Comparison of ENCODE assay signal across 17 cellular contexts in the genomic region with DNA sequence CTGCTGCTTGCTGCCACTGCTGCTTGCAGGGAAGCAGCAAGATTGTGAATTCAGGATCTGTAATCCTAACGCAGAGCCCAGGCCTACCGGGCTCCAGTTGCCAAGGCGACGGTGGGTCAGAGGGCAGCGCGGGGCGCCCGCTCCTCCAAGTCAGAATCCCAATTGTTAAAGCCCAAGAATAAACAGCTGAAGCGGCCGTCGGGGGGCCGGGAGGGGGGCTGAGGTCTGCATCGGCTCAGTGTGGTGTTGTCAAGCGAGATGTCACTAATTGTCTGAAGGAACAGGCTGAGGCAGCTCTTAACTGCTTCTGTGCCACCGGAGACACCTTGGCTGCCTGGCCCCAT. TPM values are rescaled to one million over a fixed set of nuclear protein-coding genes. Genes with fewer than 3 reads are reported as not detected.
DNase-seq lines count a peak whose midpoint lies in the region; TF ChIP-seq lines count a peak whose summit lies in the region.
"Had no signal": no experiment of that assay in that cellular context is flagged by ENCODE, and none has a peak within 500 bp of the region (broad histone marks: within the 10 kb centered on the region; RNA-seq: fewer than 3 reads in every experiment).

No MANE protein-coding gene starts in this region.

- H3K4me1 ChIP-seq in Peyer's patch (peaks cover 6 to 81% (median 12%) of the 10 kb centered on the region in 4 donors), colonic mucosa (peaks cover 37% of the 10 kb centered on the region), mucosa of stomach (ENCODE audit: control insufficient read depth, insufficient read depth, low read length) (peaks cover 86% of the 10 kb centered on the region), suprapubic skin (peaks cover 98% of the 10 kb centered on the region)

- no peak for TF ChIP-seq EP300 in suprapubic skin (IDR thresholded peaks at IDR 0.05)

- H3K27ac ChIP-seq in Peyer's patch (peak overlapping the region in 3 of 4 donors; percentile 27 to 70 (median 32)), colonic mucosa (peak overlapping the region; percentile 67), suprapubic skin (peak overlapping the region; percentile 94)

- H3K9me3 ChIP-seq in Peyer's patch (no peaks in the 10 kb centered on the region), colonic mucosa (no peaks in the 10 kb centered on the region), mucosa of stomach (ENCODE audit: control insufficient read depth, low read length) (no peaks in the 10 kb centered on the region), suprapubic skin (no peaks in the 10 kb centered on the region)
- H3K9me3 ChIP-seq: Caco-2 had no signal

- TF ChIP-seq CTCF in Peyer's patch (IDR thresholded peaks at IDR 0.05) (no peak), colonic mucosa (IDR thresholded peaks at IDR 0.05) (no peak), suprapubic skin (IDR thresholded peaks at IDR 0.05) (no peak)

- DNase-seq in Peyer's patch (no peak), colonic mucosa (no peak), suprapubic skin (ENCODE audit: low spot score in 2 of 2) (peak in 1 of 2 donors; percentile 63), Ammon's horn (ENCODE audit: low spot score) (no peak), AG08395 (ENCODE audit: low spot score) (no peak), HK-2 (ENCODE audit: unreplicated experiment) (no peak)
- DNase-seq in activated effector memory CD4-positive, alpha-beta T cell treated with anti-CD3 and anti-CD28 coated beads, Interleukin-2, amount 50 U/mL, for 16 hours: no peak
- DNase-seq: activated CD4-positive, alpha-beta T cell treated with anti-CD3 and anti-CD28 coated beads, Interleukin-2, amount 50 U/mL, for 1 hour; activated gamma-delta T cell treated with Interleukin-2 at 50 U/mL for 16 hours; Caco-2; cerebellar nuclear complex; NCI-H146; occipital lobe; stimulated activated CD4-positive, alpha-beta T cell treated with anti-CD3 and anti-CD28 coated beads, Interleukin-4, amount 100 ng/mL, for 24 hours; stimulated activated naive CD8-positive, alpha-beta T cell treated with anti-CD3 and anti-CD28 coated beads, Interleukin-15, amount 100 ng/mL, for 72 hours; T-cell had no signal

- intact Hi-C loops in colonic mucosa (cut with DNase I): no loop called here

- H3K4me3 ChIP-seq in Peyer's patch (no peak overlapping the region), colonic mucosa (no peak overlapping the region), mucosa of stomach (ENCODE audit: low read length) (no peak overlapping the region), suprapubic skin (no peak overlapping the region)

- TF ChIP-seq POLR2A in Peyer's patch (IDR thresholded peaks at IDR 0.05): no peak
- TF ChIP-seq POLR2A in suprapubic skin (IDR thresholded peaks at IDR 0.05): no peak

- H3K9ac ChIP-seq in colonic mucosa (ENCODE audit: low read depth in 2 of 2, low read length in 2 of 2) (peak overlapping the region in 1 of 2 donors; percentile 80), mucosa of stomach (ENCODE audit: low read length) (peak overlapping the region; percentile 62)

- H3K27me3 ChIP-seq in Peyer's patch: no peaks in the 10 kb centered on the region
- H3K27me3 ChIP-seq in colonic mucosa: no peaks in the 10 kb centered on the region
- no peaks in the 10 kb centered on the region for H3K27me3 ChIP-seq in mucosa of stomach (ENCODE audit: control insufficient read depth, insufficient read depth, low read length)
- H3K27me3 ChIP-seq in suprapubic skin: no peaks in the 10 kb centered on the region

- no peaks in the 10 kb centered on the region for H3K36me3 ChIP-seq in Peyer's patch
- no peaks in the 10 kb centered on the region for H3K36me3 ChIP-seq in colonic mucosa
- H3K36me3 ChIP-seq in mucosa of stomach (ENCODE audit: control insufficient read depth, insufficient read depth, low read length): no peaks in the 10 kb centered on the region
- H3K36me3 ChIP-seq in suprapubic skin: no peaks in the 10 kb centered on the region

- 60% methylated on average over 2 of the region's 15 CpGs for WGBS in suprapubic skin

RNA-seq across cellular contexts. Expression of a gene that starts 36.8 kb away (rescaled TPM):
- total RNA-seq in Peyer's patch (10 to 100 TPM in 3 of 4 donors, 1 to 10 TPM in 1; 7.0 to 21.5 (median 12.0) TPM), colonic mucosa (10 to 100 TPM; 18.4 to 26.8 TPM), suprapubic skin (100 to 1,000 TPM in 1 of 4 donors, 10 to 100 TPM in 3; 46.7 to 103 (median 60.1) TPM)

Comparison
In these comparisons a context has a peak if more than half of its experiments do, and no peak if none do; other contexts are left out.
1. H3K27ac ChIP-seq: peak in every context shown above with its lines; median percentile 94 in suprapubic skin; 67 in colonic mucosa; 32 in Peyer's patch.